Comparison of ENCODE assay signal across 10 cellular contexts in the genomic region with DNA sequence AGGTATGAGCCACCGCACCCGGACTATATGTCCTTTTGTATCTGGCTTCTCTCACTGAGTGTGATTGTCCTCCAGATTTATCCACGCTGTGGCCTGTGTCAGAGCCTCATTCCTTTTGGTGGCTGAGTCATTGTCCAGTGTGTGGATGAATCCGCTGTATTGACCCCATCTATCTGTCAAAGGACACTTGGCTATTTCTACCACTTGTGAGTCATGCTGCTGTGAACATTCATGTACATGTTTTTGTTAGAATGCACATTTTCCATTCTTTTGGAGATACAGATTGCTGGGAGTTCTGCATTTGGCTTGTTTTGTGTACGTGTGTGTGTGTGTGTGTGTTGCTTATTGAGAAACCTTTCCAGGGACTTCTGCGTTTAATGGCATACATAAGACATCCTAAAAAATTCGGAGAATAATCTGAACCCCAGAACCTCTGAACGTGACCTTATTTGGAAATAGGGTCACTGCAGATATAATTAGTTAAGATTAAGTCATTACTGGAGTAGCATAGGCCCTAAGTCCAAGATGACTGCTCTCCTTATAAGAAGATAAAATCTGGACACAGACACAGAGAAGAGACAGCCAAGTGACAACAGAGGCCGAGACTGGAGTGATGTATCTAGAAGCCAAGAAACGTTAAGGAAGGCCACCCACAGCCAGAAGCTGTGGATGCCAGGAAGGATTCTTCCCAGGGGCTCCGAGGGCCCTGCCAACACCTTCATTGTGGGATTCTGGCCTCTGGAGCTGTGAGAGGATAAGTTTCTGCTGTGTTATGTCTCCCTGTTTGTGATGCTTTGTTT. TPM values are rescaled to one million over a fixed set of nuclear protein-coding genes. Genes with fewer than 3 reads are reported as not detected.
DNase-seq lines count a peak whose midpoint lies in the region; ATAC-seq and TF ChIP-seq lines count a peak whose summit lies in the region.
"Had no signal": no experiment of that assay in that cellular context is flagged by ENCODE, and none has a peak within 500 bp of the region (broad histone marks: within the 10 kb centered on the region; RNA-seq: fewer than 3 reads in every experiment).

No MANE protein-coding gene starts in this region.

- no peaks in the 10 kb centered on the region for H3K79me2 ChIP-seq in mammary epithelial cell (ENCODE audit: insufficient read depth, low read length)

- 29% methylated on average over 10 of the region's 11 CpGs for WGBS in mammary epithelial cell (ENCODE audit: low coverage, missing lambda C conversion rate)
- 69% methylated on average over 11 of the region's 11 CpGs for WGBS in liver
- WGBS in transverse colon (ENCODE audit: low coverage in 1 of 2), 2 donors, result 63 to 84% methylated on average over 3 to 11 of the region's 11 CpGs

- CTCF ChIA-PET in mammary epithelial cell (lab: Charles Lee; ENCODE audit: low non-redundant PET), result no interaction called here

- no peak for TF ChIP-seq CTCF in mammary epithelial cell (conservative IDR thresholded peaks at IDR 0.05 in 1 of 2, IDR thresholded peaks at IDR 0.05 in 1 of 2; ENCODE audit: extremely low read depth in 1 of 2, insufficient read depth in 1 of 2, low read depth in 1 of 2, low read length in 2 of 2)
- no peak for TF ChIP-seq CTCF in liver (IDR thresholded peaks at IDR 0.05; ENCODE audit: low read depth, low read length, missing input control)
- no peak for TF ChIP-seq CTCF in transverse colon (IDR thresholded peaks at IDR 0.05)

- H3K27me3 ChIP-seq in mammary epithelial cell (ENCODE audit: insufficient read depth, low read length), result no peaks in the 10 kb centered on the region
- no peaks in the 10 kb centered on the region for H3K27me3 ChIP-seq in liver (ENCODE audit: control insufficient read depth in 4 of 4, insufficient read depth in 4 of 4, low read length in 3 of 4)
- H3K27me3 ChIP-seq in transverse colon, result peaks cover 13% of the 10 kb centered on the region

- no peaks in the 10 kb centered on the region for H3K9me3 ChIP-seq in mammary epithelial cell (replicated peaks; ENCODE audit: insufficient read depth, low read length)
- H3K9me3 ChIP-seq in liver (ENCODE audit: control insufficient read depth in 4 of 4, low read length in 3 of 4), result no peaks in the 10 kb centered on the region
- H3K9me3 ChIP-seq in transverse colon, result no peaks in the 10 kb centered on the region

- TF ChIP-seq EP300 in transverse colon (IDR thresholded peaks at IDR 0.05; ENCODE audit: low read depth), result no peak

- no peak for ATAC-seq in GM18873 (IDR thresholded peaks at IDR 0.05; ENCODE audit: low FRiP score, unreplicated experiment)

- H3K4me3 ChIP-seq in mammary epithelial cell (replicated peaks in 1 of 3; ENCODE audit: insufficient read depth in 1 of 3, low read depth in 2 of 3, low read length in 3 of 3) (no peak overlapping the region), liver (ENCODE audit: low read depth in 1 of 3, low read length in 3 of 3) (no peak overlapping the region), transverse colon (no peak overlapping the region)
- H3K4me3 ChIP-seq: skin epidermis had no signal

- in situ Hi-C loops in mammary epithelial cell (cut with MboI; ENCODE audit: low sequenced_read_pairs in 2 of 2) (no loop called here), transverse colon (cut with MboI; ENCODE audit: low pct_ligation_motif_present in 1 of 4, low pct_unique_long_range_greater_than_20kb in 1 of 4, low sequenced_read_pairs in 3 of 4) (no loop called here)

- no peak overlapping the region for H3K4me2 ChIP-seq in mammary epithelial cell (ENCODE audit: insufficient read depth, low read depth, low read length)

- peak; percentile 93 for DNase-seq in HS-5 (ENCODE audit: low read depth)
- DNase-seq in mammary epithelial cell, result peak; percentile 61
- no peak for DNase-seq in transverse colon
- no peak for DNase-seq in stimulated activated CD4-positive, alpha-beta T cell treated with anti-CD3 and anti-CD28 coated beads, Interleukin-2, amount 100 ng/mL, for 48 hours
- DNase-seq in retina, result no peak
- DNase-seq: activated naive CD8-positive, alpha-beta T cell treated with anti-CD3 and anti-CD28 coated beads for 36 hours; NCI-H345 had no signal

- H3K4me1 ChIP-seq in mammary epithelial cell (ENCODE audit: insufficient read depth, low read length) (peaks cover 6% of the 10 kb centered on the region), liver (ENCODE audit: control insufficient read depth in 4 of 4, insufficient read depth in 4 of 4, low read length in 3 of 4) (no peaks in the 10 kb centered on the region), transverse colon (peaks cover 9 to 39% (median 27%) of the 10 kb centered on the region in 4 donors)

- dilution Hi-C loops in mammary epithelial cell (cut with HindIII; ENCODE audit: low sequenced_read_pairs), result no loop called here

- no peaks in the 10 kb centered on the region for H3K36me3 ChIP-seq in mammary epithelial cell (ENCODE audit: insufficient read depth, low read length)
- peaks cover 0 to under 1% (median 0%) of the 10 kb centered on the region in 4 donors for H3K36me3 ChIP-seq in liver (ENCODE audit: control insufficient read depth in 4 of 4, insufficient read depth in 3 of 4, low read depth in 1 of 4, low read length in 3 of 4)
- no peaks in the 10 kb centered on the region for H3K36me3 ChIP-seq in transverse colon

- no peak overlapping the region for H3K27ac ChIP-seq in mammary epithelial cell (ENCODE audit: insufficient read depth, low read depth, low read length)
- peak overlapping the region; percentile 33 to 50 for H3K27ac ChIP-seq in liver (ENCODE audit: low read depth in 1 of 2, low read length in 2 of 2)
- peak overlapping the region; percentile 55 to 68 (median 64) for H3K27ac ChIP-seq in transverse colon

- no peak for TF ChIP-seq POLR2A in transverse colon (IDR thresholded peaks at IDR 0.05)

- TF ChIP-seq RAD21 in liver (IDR thresholded peaks at IDR 0.05), result no peak

- H3K9ac ChIP-seq in mammary epithelial cell (ENCODE audit: insufficient read depth, low read length), result no peak overlapping the region
- H3K9ac ChIP-seq in liver (ENCODE audit: low read depth in 1 of 2, low read length in 2 of 2), result no peak overlapping the region

- no peaks in the 10 kb centered on the region for H4K20me1 ChIP-seq in mammary epithelial cell (ENCODE audit: insufficient read depth, low read length)

- no TSS peak for BruUV-seq in mammary epithelial cell (replicated peaks; lab: Mats Ljungman, UMichigan)

- no peak overlapping the region for H2AFZ ChIP-seq in mammary epithelial cell (ENCODE audit: low read depth, low read length)

- intact Hi-C loops in mammary epithelial cell (cut with micrococcal nuclease), result no loop called here
- intact Hi-C loops in transverse colon (cut with DNase I; ENCODE audit: low total_unique reads), result no loop called here

TF ChIP-seq in liver, 16 proteins besides CTCF, POLR2A, EP300 and RAD21 (continues in another document):
- TF ChIP-seq FOXA2 (IDR thresholded peaks at IDR 0.05), result no peak
- TF ChIP-seq HNF4A (conservative IDR thresholded peaks at IDR 0.05), result no peak
- TF ChIP-seq, protein P1, sequence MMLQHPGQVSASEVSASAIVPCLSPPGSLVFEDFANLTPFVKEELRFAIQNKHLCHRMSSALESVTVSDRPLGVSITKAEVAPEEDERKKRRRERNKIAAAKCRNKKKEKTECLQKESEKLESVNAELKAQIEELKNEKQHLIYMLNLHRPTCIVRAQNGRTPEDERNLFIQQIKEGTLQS (IDR thresholded peaks at IDR 0.05), result no peak
- peak; percentile 24 to 71 for TF ChIP-seq RXRA (IDR thresholded peaks at IDR 0.05)
- TF ChIP-seq NR2F2 (IDR thresholded peaks at IDR 0.05), result peak; percentile 61
- TF ChIP-seq EGR1 (IDR thresholded peaks at IDR 0.05; ENCODE audit: low read depth in 2 of 2), result no peak
- no peak for TF ChIP-seq TAF1 (conservative IDR thresholded peaks at IDR 0.05)
- TF ChIP-seq FOXA1 (IDR thresholded peaks at IDR 0.05), result no peak
- TF ChIP-seq GABPA (IDR thresholded peaks at IDR 0.05 in 1 of 2, conservative IDR thresholded peaks at IDR 0.05 in 1 of 2), result no peak

RNA-seq across cellular contexts. Expression of a gene that starts 4.9 kb away (rescaled TPM):
- total RNA-seq in mammary epithelial cell (not detected), liver (under 1 TPM; 0.23 to 0.25 TPM), transverse colon (under 1 TPM in 3 of 4 donors, not detected in 1; 0.14 to 0.95 (median 0.60) TPM)
- polyA plus RNA-seq in mammary epithelial cell (0.01 TPM), liver (under 1 TPM; 0.25 to 0.95 TPM)
- not detected for polyA minus RNA-seq in mammary epithelial cell

RNA-seq across cellular contexts. Expression of a gene that starts 7.6 kb away (rescaled TPM):
- total RNA-seq in mammary epithelial cell, result 100 to 1,000 TPM in 1 of 2 donors, 10 to 100 TPM in 1; 95.7 to 162 TPM
- polyA plus RNA-seq in mammary epithelial cell, result 51.6 TPM
- polyA minus RNA-seq in mammary epithelial cell, result 13.5 TPM
- total RNA-seq in liver, result 10 to 100 TPM; 28.6 to 35.1 TPM
- polyA plus RNA-seq in liver, result 10 to 100 TPM; 29.3 to 31.7 TPM
- total RNA-seq in transverse colon, result 100 to 1,000 TPM in 3 of 4 donors, 10 to 100 TPM in 1; 88.9 to 555 (median 130) TPM

RNA-seq across cellular contexts. Expression of a gene that starts 23.0 kb away (rescaled TPM):
- 100 to 1,000 TPM; 113 to 267 TPM for total RNA-seq in mammary epithelial cell
- polyA plus RNA-seq in mammary epithelial cell, result 61.6 TPM
- polyA minus RNA-seq in mammary epithelial cell, result 72.3 TPM
- total RNA-seq in liver, result 10 to 100 TPM; 21.7 to 43.6 TPM
- polyA plus RNA-seq in liver, result 10 to 100 TPM in 1 of 2 donors, 1 to 10 TPM in 1; 9.4 to 27.5 TPM
- total RNA-seq in transverse colon, result 100 to 1,000 TPM in 1 of 4 donors, 10 to 100 TPM in 3; 35.2 to 214 (median 49.2) TPM

RNA-seq across cellular contexts. Expression of a gene that starts 26.3 kb away (rescaled TPM):
- total RNA-seq in mammary epithelial cell, result under 1 TPM in 1 of 2 donors, not detected in 1; 0.17 TPM
- 0.07 TPM for polyA plus RNA-seq in mammary epithelial cell
- not detected for polyA minus RNA-seq in mammary epithelial cell
- total RNA-seq in liver, result 1 to 10 TPM; 1.7 to 6.0 TPM
- polyA plus RNA-seq in liver, result 1 to 10 TPM; 5.0 to 5.9 TPM
- under 1 TPM in 2 of 4 donors, not detected in 2; 0.27 to 0.79 TPM for total RNA-seq in transverse colon

RNA-seq across cellular contexts. Expression of a gene that starts 41.4 kb away (rescaled TPM):
- total RNA-seq in mammary epithelial cell (1 to 10 TPM in 1 of 2 donors, not detected in 1; 1.9 TPM), liver (under 1 TPM in 1 of 2 donors, not detected in 1; 0.17 TPM), transverse colon (1 to 10 TPM in 2 of 4 donors, not detected in 2; 2.5 to 5.2 TPM)
- polyA plus RNA-seq in mammary epithelial cell (not detected), liver (not detected)
- not detected for polyA minus RNA-seq in mammary epithelial cell

Comparison
In these comparisons a context has a peak if more than half of its experiments do, and no peak if none do; other contexts are left out.
1. DNase-seq: peak in HS-5 (single experiment) and mammary epithelial cell (single experiment); none in transverse colon (single experiment), stimulated activated CD4-positive, alpha-beta T cell treated with anti-CD3 and anti-CD28 coated beads, Interleukin-2, amount 100 ng/mL, for 48 hours (0 of 2) and retina (single experiment).